ENCODE assay signal across 1 cellular context in the genomic region with DNA sequence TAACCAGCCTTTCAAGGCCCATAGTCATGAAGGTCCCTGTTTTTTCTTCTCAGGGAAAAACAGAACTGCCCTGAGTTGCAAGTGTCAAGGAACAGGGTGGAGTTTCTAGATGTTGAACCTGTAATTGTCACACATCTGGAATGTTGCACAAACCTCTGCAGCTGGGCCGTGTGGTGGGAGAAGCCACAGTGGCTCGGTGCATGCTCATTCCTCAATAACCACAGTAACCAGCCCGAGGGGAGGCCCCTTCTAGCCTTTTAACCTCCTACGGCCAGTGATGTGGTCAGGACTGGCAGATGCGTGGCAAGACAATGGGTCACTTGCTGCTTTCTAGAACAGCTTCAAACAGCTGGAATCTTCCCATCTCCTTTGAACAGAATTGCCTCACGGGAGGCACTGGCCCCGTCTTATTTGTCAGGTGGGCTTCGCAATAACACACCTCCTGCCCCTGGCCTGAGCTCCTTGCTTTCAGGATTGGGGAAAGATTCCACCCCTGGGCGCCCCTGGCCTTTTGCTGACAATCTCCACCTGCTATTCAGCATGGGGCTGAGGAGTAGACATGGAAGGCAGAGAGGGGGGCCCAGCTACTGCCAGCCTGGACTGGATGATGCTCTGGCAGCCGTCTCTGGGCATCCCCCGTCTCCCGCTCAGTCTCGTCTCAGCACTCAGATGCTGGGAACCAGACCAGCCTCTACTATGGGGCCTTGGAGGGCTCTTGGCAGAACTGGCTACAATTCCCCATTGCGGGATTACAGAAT.
TF ChIP-seq lines count a peak whose summit lies in the region.

No MANE protein-coding gene starts in this region.

TF ChIP-seq in GM12878, 131 proteins besides CTCF, POLR2A, EP300 and RAD21 (continued from another document):
- TF ChIP-seq, protein P1, sequence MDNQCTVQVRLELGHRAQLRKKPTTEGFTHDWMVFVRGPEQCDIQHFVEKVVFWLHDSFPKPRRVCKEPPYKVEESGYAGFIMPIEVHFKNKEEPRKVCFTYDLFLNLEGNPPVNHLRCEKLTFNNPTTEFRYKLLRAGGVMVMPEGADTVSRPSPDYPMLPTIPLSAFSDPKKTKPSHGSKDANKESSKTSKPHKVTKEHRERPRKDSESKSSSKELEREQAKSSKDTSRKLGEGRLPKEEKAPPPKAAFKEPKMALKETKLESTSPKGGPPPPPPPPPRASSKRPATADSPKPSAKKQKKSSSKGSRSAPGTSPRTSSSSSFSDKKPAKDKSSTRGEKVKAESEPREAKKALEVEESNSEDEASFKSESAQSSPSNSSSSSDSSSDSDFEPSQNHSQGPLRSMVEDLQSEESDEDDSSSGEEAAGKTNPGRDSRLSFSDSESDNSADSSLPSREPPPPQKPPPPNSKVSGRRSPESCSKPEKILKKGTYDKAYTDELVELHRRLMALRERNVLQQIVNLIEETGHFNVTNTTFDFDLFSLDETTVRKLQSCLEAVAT (IDR thresholded peaks at IDR 0.05): 0 out of 2 replicates have a peak, but pooled peaks have one; percentile 22
- TF ChIP-seq NR2F1 (conservative IDR thresholded peaks at IDR 0.05) (peak; percentile 80), SREBF2 (IDR thresholded peaks at IDR 0.05; ENCODE audit: low read length) (no peak), EED (IDR thresholded peaks at IDR 0.05; ENCODE audit: low read depth) (0 out of 2 replicates have a peak, but pooled peaks have one; percentile 38), RUNX3 (IDR thresholded peaks at IDR 0.05; ENCODE audit: low read length) (peak; percentile 91), PAX5 (IDR thresholded peaks at IDR 0.05; ENCODE audit: borderline replicate concordance, low read depth, low read length) (peak; percentile 56; the same call in 1 of the 2 replicates), BHLHE40 (IDR thresholded peaks at IDR 0.05; ENCODE audit: borderline replicate concordance in 1 of 2, low read depth in 2 of 2, low read length in 1 of 2) (peak in 1 of 2 experiments; percentile 20; a peak in 1 of 4 replicates), TCF7 (IDR thresholded peaks at IDR 0.05; ENCODE audit: borderline replicate concordance) (no peak)
- TF ChIP-seq, protein P2, sequence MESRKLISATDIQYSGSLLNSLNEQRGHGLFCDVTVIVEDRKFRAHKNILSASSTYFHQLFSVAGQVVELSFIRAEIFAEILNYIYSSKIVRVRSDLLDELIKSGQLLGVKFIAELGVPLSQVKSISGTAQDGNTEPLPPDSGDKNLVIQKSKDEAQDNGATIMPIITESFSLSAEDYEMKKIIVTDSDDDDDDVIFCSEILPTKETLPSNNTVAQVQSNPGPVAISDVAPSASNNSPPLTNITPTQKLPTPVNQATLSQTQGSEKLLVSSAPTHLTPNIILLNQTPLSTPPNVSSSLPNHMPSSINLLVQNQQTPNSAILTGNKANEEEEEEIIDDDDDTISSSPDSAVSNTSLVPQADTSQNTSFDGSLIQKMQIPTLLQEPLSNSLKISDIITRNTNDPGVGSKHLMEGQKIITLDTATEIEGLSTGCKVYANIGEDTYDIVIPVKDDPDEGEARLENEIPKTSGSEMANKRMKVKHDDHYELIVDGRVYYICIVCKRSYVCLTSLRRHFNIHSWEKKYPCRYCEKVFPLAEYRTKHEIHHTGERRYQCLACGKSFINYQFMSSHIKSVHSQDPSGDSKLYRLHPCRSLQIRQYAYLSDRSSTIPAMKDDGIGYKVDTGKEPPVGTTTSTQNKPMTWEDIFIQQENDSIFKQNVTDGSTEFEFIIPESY (IDR thresholded peaks at IDR 0.05): no peak
